ENCODE assay signal across 21 cellular contexts in the genomic region with DNA sequence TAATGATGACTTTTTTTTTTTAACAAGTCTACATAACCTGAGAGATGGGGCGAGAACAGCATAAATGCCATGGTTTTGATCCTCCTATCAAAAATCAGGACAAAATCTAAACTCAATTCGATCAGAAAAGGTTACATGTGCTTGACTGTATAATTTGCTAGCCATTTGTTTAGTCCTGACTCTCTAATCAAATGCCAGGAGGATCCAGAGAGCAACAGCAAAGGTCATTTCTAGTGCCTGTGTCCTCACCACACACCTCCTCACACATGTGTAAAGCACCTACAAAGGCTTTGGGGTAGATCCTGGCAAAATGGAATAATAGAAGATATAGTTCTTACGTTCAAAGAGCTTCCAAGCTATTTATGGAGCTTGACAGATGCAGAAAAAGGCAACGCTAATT. TPM values are rescaled to one million over a fixed set of nuclear protein-coding genes. Genes with fewer than 3 reads are reported as not detected.
DNase-seq lines count a peak whose midpoint lies in the region; ATAC-seq and TF ChIP-seq lines count a peak whose summit lies in the region.
"Had no signal": no experiment of that assay in that cellular context is flagged by ENCODE, and none has a peak within 500 bp of the region (broad histone marks: within the 10 kb centered on the region; RNA-seq: fewer than 3 reads in every experiment).

No MANE protein-coding gene starts in this region.

- POLR2A ChIA-PET in MCF 10A (lab: Yijun Ruan, JAX) = interaction anchor here (0.6 to 3.8 kb wide), 4 partner anchors 11 to 1664 kb away, joined by 4 to 29 read pairs (median 8); partner anchors contain the start of gene FAS

- H3K27me3 Mint-ChIP-seq in HFFc6 (ENCODE audit: insufficient read depth) (no peaks in the 10 kb centered on the region; the same call in 1 of the 2 replicates), MCF 10A (ENCODE audit: insufficient read depth, unreplicated experiment) (no peaks in the 10 kb centered on the region), osteocyte (ENCODE audit: unreplicated experiment) (no peaks in the 10 kb centered on the region)
- H3K27me3 Mint-ChIP-seq: activated naive CD8-positive, alpha-beta T cell; T-cell had no signal

- H3K27ac Mint-ChIP-seq in HFFc6 (0 out of 2 replicates have a peak overlapping the region, but pooled peaks have one; percentile 76), MCF 10A (ENCODE audit: low read depth, unreplicated experiment) (peak overlapping the region; percentile 68), osteocyte (ENCODE audit: unreplicated experiment) (no peak overlapping the region)
- H3K27ac Mint-ChIP-seq: activated CD8-positive, alpha-beta T cell treated with anti-CD3 and anti-CD28 coated beads, Interleukin-2, amount 10 ng/mL, durations not matched to agents 7 days and 5 days; activated naive CD8-positive, alpha-beta T cell; CD8-positive, alpha-beta T cell had no signal

- H3K4me1 ChIP-seq in muscle layer of colon (ENCODE audit: insufficient read depth, low read length) = peaks cover 68% of the 10 kb centered on the region
- H3K4me1 ChIP-seq in thoracic aorta (ENCODE audit: control insufficient read depth in 1 of 2, low read depth in 2 of 2) = peaks cover 21 to 76% of the 10 kb centered on the region in 2 donors
- H3K4me1 ChIP-seq: HAP-1 had no signal

- no peaks in the 10 kb centered on the region for H3K9me3 Mint-ChIP-seq in HFFc6
- no peaks in the 10 kb centered on the region for H3K9me3 Mint-ChIP-seq in MCF 10A (ENCODE audit: unreplicated experiment)
- no peaks in the 10 kb centered on the region for H3K9me3 Mint-ChIP-seq in osteocyte (ENCODE audit: unreplicated experiment)
- H3K9me3 Mint-ChIP-seq: CD8-positive, alpha-beta T cell; T-cell had no signal

- no peak for TF ChIP-seq CTCF in HFFc6 (IDR thresholded peaks at IDR 0.05)
- no peak for TF ChIP-seq CTCF in MCF 10A (IDR thresholded peaks at IDR 0.05; ENCODE audit: unreplicated experiment)
- TF ChIP-seq CTCF in thoracic aorta (IDR thresholded peaks at IDR 0.05) = no peak
- TF ChIP-seq CTCF in osteocyte (IDR thresholded peaks at IDR 0.05) = no peak
- TF ChIP-seq CTCF in GM13977 (IDR thresholded peaks at IDR 0.05; ENCODE audit: extremely low read depth, insufficient read depth, missing control alignments) = no peak

- in situ Hi-C loops in GM13977 (cut with MboI; ENCODE audit: low pct_unique_long_range_greater_than_20kb, low sequenced_read_pairs, unreplicated experiment) = loop anchor here (5.0 kb wide), 1 partner anchor 37 kb away; no protein-coding TSS in a partner anchor

- intact Hi-C loops in MCF 10A (cut with micrococcal nuclease) = no loop called here

- no peak overlapping the region; the same call in 1 of the 2 replicates for H3K4me3 Mint-ChIP-seq in HFFc6
- H3K4me3 Mint-ChIP-seq in MCF 10A (ENCODE audit: unreplicated experiment) = no peak overlapping the region
- no peak overlapping the region for H3K4me3 Mint-ChIP-seq in osteocyte (ENCODE audit: unreplicated experiment)
- H3K4me3 Mint-ChIP-seq: activated CD8-positive, alpha-beta T cell treated with anti-CD3 and anti-CD28 coated beads, Interleukin-2, amount 10 ng/mL, durations not matched to agents 7 days and 5 days; activated naive CD8-positive, alpha-beta T cell; CD8-positive, alpha-beta T cell; T-cell had no signal

- ATAC-seq in thoracic aorta (ENCODE audit: insufficient number of reproducible peaks, low FRiP score, low read depth) = no peak
- no peak for ATAC-seq in HG02678 (IDR thresholded peaks at IDR 0.05; ENCODE audit: unreplicated experiment)
- no peak for ATAC-seq in HG03095 (IDR thresholded peaks at IDR 0.05; ENCODE audit: unreplicated experiment)
- ATAC-seq: activated CD8-positive, alpha-beta T cell treated with anti-CD3 and anti-CD28 coated beads, Interleukin-2, amount 10 ng/mL, durations not matched to agents 7 days and 5 days; CD8-positive, alpha-beta T cell; T-cell had no signal

- CTCF ChIA-PET in MCF 10A (lab: Yijun Ruan, JAX) = interaction anchor here (1.4 to 3.4 kb wide), 2 partner anchors 46 to 144 kb away, joined by 7 to 33 read pairs; no protein-coding TSS in a partner anchor

- H3K9ac ChIP-seq in muscle layer of colon (ENCODE audit: low read length) = no peak overlapping the region

- H3K27me3 ChIP-seq in muscle layer of colon (ENCODE audit: control insufficient read depth in 1 of 2, insufficient read depth in 2 of 2, low read length in 2 of 2) (no peaks in the 10 kb centered on the region), thoracic aorta (replicated peaks; ENCODE audit: insufficient read depth) (no peaks in the 10 kb centered on the region)
- H3K27me3 ChIP-seq: cardiac muscle cell, hepatocyte had no signal

- H3K36me3 Mint-ChIP-seq in HFFc6 (ENCODE audit: low read depth) = peaks cover 15% of the 10 kb centered on the region; the same call in 1 of the 2 replicates
- peaks cover 6% of the 10 kb centered on the region for H3K36me3 Mint-ChIP-seq in MCF 10A (ENCODE audit: insufficient read depth, unreplicated experiment)
- H3K36me3 Mint-ChIP-seq in osteocyte (ENCODE audit: unreplicated experiment) = no peaks in the 10 kb centered on the region
- H3K36me3 Mint-ChIP-seq: activated naive CD8-positive, alpha-beta T cell; T-cell had no signal

- DNase-seq in HFFc6 = no peak
- no peak for DNase-seq in MCF 10A (ENCODE audit: unreplicated experiment)
- DNase-seq in thoracic aorta (ENCODE audit: low spot score) = no peak
- no peak for DNase-seq in osteocyte (ENCODE audit: extremely low spot score, unreplicated experiment)
- no peak for DNase-seq in GM13977 (ENCODE audit: low spot score)
- DNase-seq: activated CD8-positive, alpha-beta T cell treated with anti-CD3 and anti-CD28 coated beads, Interleukin-2, amount 10 ng/mL, durations not matched to agents 7 days and 5 days; activated T-cell treated with anti-CD3 and anti-CD28 coated beads, Interleukin-2, amount 50 U/mL, for 48 hours; CD8-positive, alpha-beta T cell; DMS79 treated with DMSO at 0.1 percent for 48 hours; kidney; NCI-H345; stimulated activated CD4-positive, alpha-beta T cell treated with anti-CD3 and anti-CD28 coated beads, Interleukin-12 subunit alpha, Interleukin-12 subunit beta, amount 100 ng/mL, for 4 hours; T-cell; WERI-Rb-1 had no signal

- H3K36me3 ChIP-seq in muscle layer of colon (ENCODE audit: insufficient read depth, low read length) = no peaks in the 10 kb centered on the region
- H3K36me3 ChIP-seq in thoracic aorta = no peaks in the 10 kb centered on the region
- H3K36me3 ChIP-seq: cardiac muscle cell, HAP-1, WERI-Rb-1 had no signal

- no TSS peak for BruUV-seq in MCF 10A (replicated peaks; lab: Mats Ljungman, UMichigan)

- H3K4me3 ChIP-seq in muscle layer of colon (ENCODE audit: low read depth in 1 of 2, low read length in 2 of 2) (no peak overlapping the region), thoracic aorta (peak overlapping the region; percentile 48)
- H3K4me3 ChIP-seq: cardiac muscle cell, HAP-1, hepatocyte had no signal

- peaks cover 70% of the 10 kb centered on the region for H3K4me1 Mint-ChIP-seq in HFFc6 (ENCODE audit: low read depth)
- H3K4me1 Mint-ChIP-seq in MCF 10A (ENCODE audit: insufficient read depth, unreplicated experiment) = peaks cover 14% of the 10 kb centered on the region
- H3K4me1 Mint-ChIP-seq in osteocyte (ENCODE audit: unreplicated experiment) = peaks cover 21% of the 10 kb centered on the region

- peak overlapping the region; percentile 79 for H3K27ac ChIP-seq in muscle layer of colon (ENCODE audit: low read depth, low read length)
- H3K27ac ChIP-seq in thoracic aorta = peak overlapping the region; percentile 89 to 93
- H3K27ac ChIP-seq: cardiac muscle cell, hepatocyte, WERI-Rb-1 had no signal

- H3K9me3 ChIP-seq in muscle layer of colon (ENCODE audit: low read length) (no peaks in the 10 kb centered on the region), thoracic aorta (no peaks in the 10 kb centered on the region)
- H3K9me3 ChIP-seq: HAP-1 had no signal

RNA-seq across cellular contexts. Expression of gene FAS, which starts 11.0 kb away (rescaled TPM):
- total RNA-seq in HFFc6 (2021; fragmentation: NEBNext Ultra II Directional; extraction: Animal tissue kit (Norgen Biotek cat#: 25700)) = 10 to 100 TPM; 52.9 to 62.9 (median 57.5) TPM
- 55.6 and 60.2 TPM in 2 replicates for total RNA-seq in MCF 10A (2022)
- total RNA-seq in thoracic aorta = 10 to 100 TPM; 24.0 to 32.6 TPM
- total RNA-seq in osteocyte = 6.9 and 8.8 TPM in 2 replicates

RNA-seq across cellular contexts. Expression of gene ACTA2, which starts 27.0 kb away (rescaled TPM):
- total RNA-seq in HFFc6 (2021; fragmentation: NEBNext Ultra II Directional; extraction: Animal tissue kit (Norgen Biotek cat#: 25700)) = 100 to 1,000 TPM; 112 to 178 (median 164) TPM
- total RNA-seq in MCF 10A (2022) (25.4 and 25.6 TPM in 2 replicates), thoracic aorta (over 10,000 TPM in 1 of 2 donors, 1,000 to 10,000 TPM in 1; 4,797 to 12,240 TPM), osteocyte (315 and 329 TPM in 2 replicates)

Comparison
In these comparisons a context has a peak if more than half of its experiments do, and no peak if none do; other contexts are left out.
1. RNA of gene ACTA2, which starts 27.0 kb away (total RNA-seq): 4,797 to 12,240 TPM in thoracic aorta; 315 to 329 TPM in osteocyte, 112 to 178 TPM in HFFc6 and 25.4 to 25.6 TPM in MCF 10A; every median in the first group is over 10 times any median in the second.